ENCODE assay signal across 9 cellular contexts in the genomic region with DNA sequence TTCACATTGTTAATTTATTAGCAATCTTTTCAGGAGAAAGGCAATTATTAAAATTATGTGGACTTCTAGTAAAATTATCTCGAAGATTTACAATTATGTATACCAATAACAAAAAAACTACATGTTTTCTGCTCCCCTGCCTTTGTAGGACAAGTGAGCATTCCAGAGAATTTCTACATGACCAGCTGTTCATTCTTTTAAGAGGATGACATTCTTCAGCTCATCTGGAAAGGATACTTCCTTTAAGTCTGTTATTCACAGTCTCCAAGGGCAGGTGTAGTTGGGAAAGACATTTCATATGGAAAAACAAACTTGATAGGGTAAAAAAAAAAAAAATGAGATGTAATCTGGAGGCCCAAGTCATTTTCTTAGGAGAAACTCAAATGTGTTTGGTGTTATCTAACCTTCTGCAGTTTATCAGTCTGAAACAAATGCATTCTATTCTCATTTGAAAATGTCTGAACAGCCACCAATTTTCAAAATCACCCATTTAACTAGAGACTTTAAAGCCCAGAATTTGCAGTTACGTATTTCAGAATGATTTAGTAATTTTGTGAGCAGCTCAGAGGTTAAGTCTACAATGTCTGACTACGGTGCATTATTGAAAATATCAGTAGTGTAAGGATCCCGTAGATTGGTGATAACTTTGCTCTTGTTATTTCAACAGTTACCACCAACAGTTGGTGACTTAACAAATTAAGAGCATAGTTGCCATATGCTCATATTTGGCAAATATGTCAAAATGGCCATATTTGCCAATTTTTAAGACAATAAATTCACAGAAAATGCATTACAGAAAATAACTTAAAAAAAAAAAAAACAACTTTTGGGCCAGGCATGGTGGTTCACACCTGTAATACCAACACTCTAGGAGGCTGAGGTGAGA. TPM values are rescaled to one million over a fixed set of nuclear protein-coding genes. Genes with fewer than 3 reads are reported as not detected.
DNase-seq lines count a peak whose midpoint lies in the region; ATAC-seq and TF ChIP-seq lines count a peak whose summit lies in the region.
"Had no signal": no experiment of that assay in that cellular context is flagged by ENCODE, and none has a peak within 500 bp of the region (broad histone marks: within the 10 kb centered on the region; RNA-seq: fewer than 3 reads in every experiment).

No MANE protein-coding gene starts in this region.

- no peak overlapping the region for H2AFZ ChIP-seq in GM23338

- intact Hi-C loops in sigmoid colon (cut with DNase I) (loop anchor here (5.0 to 10.0 kb wide), 3 partner anchors 314 to 699 kb away; a partner anchor contains a TSS), prostate gland (cut with DNase I) (loop anchor here (5.0 to 10.0 kb wide), 4 partner anchors 211 to 521 kb away; a partner anchor contains a TSS), posterior vena cava (cut with DNase I) (loop anchor here in 1 of 2 donors (5.0 kb wide), 1 partner anchor 506 kb away; no protein-coding TSS in a partner anchor)

- H3K4me2 ChIP-seq in GM23338, result peak overlapping the region; percentile 77

- H3K4me1 ChIP-seq in GM23338 (ENCODE audit: insufficient read depth) (peaks cover 32% of the 10 kb centered on the region), sigmoid colon (peaks cover 0 to 25% (median 20%) of the 10 kb centered on the region in 4 donors), prostate gland (replicated peaks) (no peaks in the 10 kb centered on the region)

- H3K27ac Mint-ChIP-seq in GM23338 (no peak overlapping the region), T-cell (peak overlapping the region; percentile 85 to 88)

- peaks cover 46% of the 10 kb centered on the region for H3K4me1 Mint-ChIP-seq in GM23338
- H3K4me1 Mint-ChIP-seq in T-cell, result peaks cover 35 to 40% (median 36%) of the 10 kb centered on the region in 3 donors

- H3K9me3 Mint-ChIP-seq in GM23338 (peaks cover 3% of the 10 kb centered on the region; the same call in 1 of the 3 replicates), T-cell (no peaks in the 10 kb centered on the region)

- TF ChIP-seq CTCF in GM23338 (conservative IDR thresholded peaks at IDR 0.05; ENCODE audit: low read depth in 2 of 2) (no peak), fibroblast of villous mesenchyme (IDR thresholded peaks at IDR 0.05; ENCODE audit: insufficient read depth, low read depth, low read length) (no peak), sigmoid colon (IDR thresholded peaks at IDR 0.05) (no peak), prostate gland (IDR thresholded peaks at IDR 0.05) (no peak)

- no peaks in the 10 kb centered on the region for H4K20me1 ChIP-seq in GM23338 (replicated peaks; ENCODE audit: insufficient read depth)

- H3K27me3 Mint-ChIP-seq in GM23338 (ENCODE audit: insufficient read depth, low read depth, poor library complexity) (peaks cover 12% of the 10 kb centered on the region), T-cell (no peaks in the 10 kb centered on the region)

- H3K36me3 Mint-ChIP-seq in GM23338 (ENCODE audit: low read depth) (peaks cover 17% of the 10 kb centered on the region), T-cell (no peaks in the 10 kb centered on the region)

- DNase-seq in GM23338 (ENCODE audit: low spot score) (peak; percentile 72), T-cell (no peak), fibroblast of villous mesenchyme (ENCODE audit: low read depth) (peak; percentile 64), sigmoid colon (no peak), NCI-H187 treated with DMSO at 0.1 percent for 48 hours (lab: John Stamatoyannopoulos, UW) (no peak), prostate gland (ENCODE audit: low spot score) (no peak), NCI-H2196 (lab: John Stamatoyannopoulos, UW; ENCODE audit: unreplicated experiment) (no peak), posterior vena cava (ENCODE audit: low spot score) (no peak)
- DNase-seq: NCI-H1930 had no signal

- 68 to 88% methylated on average over 4 of the region's 4 CpGs for WGBS in sigmoid colon, 2 donors
- WGBS in prostate gland, result 72% methylated on average over 4 of the region's 4 CpGs

- peaks cover 17% of the 10 kb centered on the region for H3K79me2 ChIP-seq in GM23338 (replicated peaks; ENCODE audit: insufficient read depth)

- no peak for TF ChIP-seq EP300 in sigmoid colon (IDR thresholded peaks at IDR 0.05)

- TF ChIP-seq POLR2A in sigmoid colon (IDR thresholded peaks at IDR 0.05) (no peak), prostate gland (IDR thresholded peaks at IDR 0.05) (no peak)

- H3K36me3 ChIP-seq in GM23338 (ENCODE audit: insufficient read depth) (0 out of 2 replicates have a peak, but pooled peaks cover 3% of the 10 kb centered on the region), sigmoid colon (no peaks in the 10 kb centered on the region), prostate gland (no peaks in the 10 kb centered on the region)

- peak overlapping the region; percentile 80; the same call in 1 of the 2 replicates for H3K27ac ChIP-seq in GM23338 (ENCODE audit: low read depth)
- H3K27ac ChIP-seq in sigmoid colon, result peak overlapping the region; percentile 92 to 96 (median 93)
- peak overlapping the region in 1 of 2 donors; percentile 92 for H3K27ac ChIP-seq in prostate gland

- H3K9me3 ChIP-seq in sigmoid colon (no peaks in the 10 kb centered on the region), prostate gland (no peaks in the 10 kb centered on the region)

- H3K27me3 ChIP-seq in GM23338 (ENCODE audit: insufficient read depth) (peaks cover 16% of the 10 kb centered on the region), sigmoid colon (peaks cover 0 to 20% (median 0%) of the 10 kb centered on the region in 3 donors), prostate gland (replicated peaks; ENCODE audit: insufficient read depth) (no peaks in the 10 kb centered on the region)

- no peak for ATAC-seq in GM23338
- no peak for ATAC-seq in T-cell (replicated peaks in 1 of 4)

- POLR2A ChIA-PET in T-cell (lab: Charles Lee), result interaction anchor here (0.6 to 1.9 kb wide), 8 partner anchors 12 to 703 kb away, joined by 3 to 6 read pairs (median 4); a partner anchor contains a TSS

- H3K4me3 Mint-ChIP-seq in GM23338 (peak overlapping the region; percentile 94), T-cell (peak overlapping the region; percentile 88 to 95 (median 88))

- H3K4me3 ChIP-seq in GM23338 (peak overlapping the region; percentile 80), fibroblast of villous mesenchyme (ENCODE audit: low read depth, low read length) (peak overlapping the region; percentile 98), sigmoid colon (peak overlapping the region in 2 of 4 donors; percentile 73 to 84), prostate gland (no peak overlapping the region)

- H3F3A ChIP-seq in GM23338 (replicated peaks; ENCODE audit: low read depth), result peaks cover 3% of the 10 kb centered on the region; the same call in 1 of the 2 replicates

- no peaks in the 10 kb centered on the region for H3K9me2 ChIP-seq in GM23338 (ENCODE audit: insufficient read depth)

- CTCF ChIA-PET in T-cell (lab: Charles Lee), result interaction anchor here (0.6 to 1.7 kb wide), 10 partner anchors 18 to 596 kb away, joined by 3 to 7 read pairs (median 3); no protein-coding TSS in a partner anchor

TF ChIP-seq in GM23338, 12 proteins besides CTCF, POLR2A, EP300 and RAD21 (continues in another document):
- no peak for TF ChIP-seq EZH2 (IDR thresholded peaks at IDR 0.05; ENCODE audit: low read depth, unreplicated experiment)
- no peak for TF ChIP-seq CREB1 (CRISPR knock-in tag; IDR thresholded peaks at IDR 0.05; ENCODE audit: low read depth)
- TF ChIP-seq, protein P1, sequence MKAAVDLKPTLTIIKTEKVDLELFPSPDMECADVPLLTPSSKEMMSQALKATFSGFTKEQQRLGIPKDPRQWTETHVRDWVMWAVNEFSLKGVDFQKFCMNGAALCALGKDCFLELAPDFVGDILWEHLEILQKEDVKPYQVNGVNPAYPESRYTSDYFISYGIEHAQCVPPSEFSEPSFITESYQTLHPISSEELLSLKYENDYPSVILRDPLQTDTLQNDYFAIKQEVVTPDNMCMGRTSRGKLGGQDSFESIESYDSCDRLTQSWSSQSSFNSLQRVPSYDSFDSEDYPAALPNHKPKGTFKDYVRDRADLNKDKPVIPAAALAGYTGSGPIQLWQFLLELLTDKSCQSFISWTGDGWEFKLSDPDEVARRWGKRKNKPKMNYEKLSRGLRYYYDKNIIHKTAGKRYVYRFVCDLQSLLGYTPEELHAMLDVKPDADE (IDR thresholded peaks at IDR 0.05), result no peak
- no peak for TF ChIP-seq EZH2phosphoT487 (IDR thresholded peaks at IDR 0.05; ENCODE audit: unreplicated experiment)
- TF ChIP-seq ZNF114 (CRISPR knock-in tag; IDR thresholded peaks at IDR 0.05), result no peak

RNA-seq across cellular contexts. Expression of a gene that starts 1.8 kb away (rescaled TPM):
- total RNA-seq in GM23338 (2014; rRNA removed; shearing (Covaris generic)), result 19.3 and 21.6 TPM in 2 replicates
- polyA plus RNA-seq in GM23338 (2016; fragmentation: Nextera tagmentation; extraction: Ambion mirVana) (11.6 and 11.7 TPM in 2 replicates), sigmoid colon (1 to 10 TPM; 2.4 to 6.6 (median 4.2) TPM)
- total RNA-seq in T-cell (10 to 100 TPM in 1 of 5 donors, 1 to 10 TPM in 4; 5.4 to 11.7 (median 7.1) TPM), fibroblast of villous mesenchyme (68.3 and 70.4 TPM in 2 replicates), sigmoid colon (10 to 100 TPM in 1 of 4 donors, 1 to 10 TPM in 3; 3.6 to 10.9 (median 5.3) TPM), prostate gland (10 to 100 TPM in 1 of 2 donors, 1 to 10 TPM in 1; 8.8 to 11.8 TPM), posterior vena cava (10 to 100 TPM in 1 of 2 donors, 1 to 10 TPM in 1; 4.9 to 14.6 TPM)

RNA-seq across cellular contexts. Expression of a gene that starts 51.1 kb away (rescaled TPM):
- 658 and 693 TPM in 2 replicates for total RNA-seq in GM23338 (2014; rRNA removed; shearing (Covaris generic))
- polyA plus RNA-seq in GM23338 (2016; fragmentation: Nextera tagmentation; extraction: Ambion mirVana), result 996 and 999 TPM in 2 replicates
- total RNA-seq in T-cell, result 100 to 1,000 TPM; 523 to 643 (median 591) TPM
- 188 and 233 TPM in 2 replicates for total RNA-seq in fibroblast of villous mesenchyme
- 100 to 1,000 TPM; 321 to 424 (median 333) TPM for total RNA-seq in sigmoid colon
- polyA plus RNA-seq in sigmoid colon, result 100 to 1,000 TPM; 103 to 296 (median 230) TPM
- 100 to 1,000 TPM; 223 to 325 TPM for total RNA-seq in prostate gland
- total RNA-seq in posterior vena cava, result 100 to 1,000 TPM; 281 to 331 TPM

Comparison
In these comparisons a context has a peak if more than half of its experiments do, and no peak if none do; other contexts are left out.
1. DNase-seq: peak in GM23338 (single experiment) and fibroblast of villous mesenchyme (single experiment); none in T-cell (0 of 34), sigmoid colon (single experiment), NCI-H187 treated with DMSO at 0.1 percent for 48 hours (single experiment), prostate gland (single experiment), NCI-H2196 (single experiment) and posterior vena cava (single experiment).
2. H3K4me3 ChIP-seq: peak in GM23338 (single experiment) and fibroblast of villous mesenchyme (single experiment); none in prostate gland (0 of 2).